ENCODE assay signal across 1 cellular context in the genomic region with DNA sequence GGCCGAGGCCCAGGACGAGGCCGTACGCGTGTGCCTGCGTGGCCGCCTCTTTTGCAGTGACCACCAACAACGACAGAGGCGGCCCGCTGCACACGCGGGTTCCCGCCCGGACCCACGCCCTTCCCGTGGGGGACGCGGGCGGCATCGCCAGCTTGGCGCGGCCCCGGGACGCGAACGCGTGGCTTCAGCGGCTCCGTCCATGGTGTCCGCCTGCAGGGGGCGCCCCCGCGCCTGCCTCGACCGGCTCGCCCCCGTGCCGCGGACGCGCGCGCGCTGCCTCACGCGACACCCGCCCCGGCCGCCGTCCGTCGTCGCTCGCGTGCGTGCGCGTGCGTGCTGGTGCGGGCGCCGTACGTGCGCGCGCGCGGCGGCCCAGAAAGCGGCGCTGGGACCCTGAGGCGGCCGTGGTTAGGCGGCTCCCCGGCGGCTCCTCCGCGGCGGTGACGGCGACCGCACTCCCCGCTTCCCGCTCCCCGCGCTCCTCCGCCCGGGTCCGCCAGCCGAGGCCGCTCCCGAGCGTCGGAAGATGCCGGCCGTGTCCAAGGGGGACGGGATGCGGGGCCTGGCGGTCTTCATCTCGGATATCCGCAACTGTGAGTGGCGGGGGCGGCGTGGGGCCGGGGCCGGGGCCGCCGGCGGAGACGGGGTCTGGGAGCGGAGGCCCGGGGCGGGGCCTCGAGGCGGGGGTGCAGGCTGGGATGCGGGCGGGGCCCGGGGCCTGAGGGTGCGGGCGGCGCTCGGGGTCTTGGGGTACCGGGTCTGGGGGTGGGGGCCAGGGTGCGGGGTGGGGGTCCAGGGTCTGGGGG.
TF ChIP-seq lines count a peak whose summit lies in the region.

Gene AP2A2, plus strand, starts transcription at position 375 of the 806 bp plus-strand sequence. Its CDS starts 152 bp downstream, at position 527.

TF ChIP-seq in K562, 482 proteins besides CTCF, POLR2A, EP300 and RAD21 (continued from another document and continues in another):
- TF ChIP-seq, protein P1, sequence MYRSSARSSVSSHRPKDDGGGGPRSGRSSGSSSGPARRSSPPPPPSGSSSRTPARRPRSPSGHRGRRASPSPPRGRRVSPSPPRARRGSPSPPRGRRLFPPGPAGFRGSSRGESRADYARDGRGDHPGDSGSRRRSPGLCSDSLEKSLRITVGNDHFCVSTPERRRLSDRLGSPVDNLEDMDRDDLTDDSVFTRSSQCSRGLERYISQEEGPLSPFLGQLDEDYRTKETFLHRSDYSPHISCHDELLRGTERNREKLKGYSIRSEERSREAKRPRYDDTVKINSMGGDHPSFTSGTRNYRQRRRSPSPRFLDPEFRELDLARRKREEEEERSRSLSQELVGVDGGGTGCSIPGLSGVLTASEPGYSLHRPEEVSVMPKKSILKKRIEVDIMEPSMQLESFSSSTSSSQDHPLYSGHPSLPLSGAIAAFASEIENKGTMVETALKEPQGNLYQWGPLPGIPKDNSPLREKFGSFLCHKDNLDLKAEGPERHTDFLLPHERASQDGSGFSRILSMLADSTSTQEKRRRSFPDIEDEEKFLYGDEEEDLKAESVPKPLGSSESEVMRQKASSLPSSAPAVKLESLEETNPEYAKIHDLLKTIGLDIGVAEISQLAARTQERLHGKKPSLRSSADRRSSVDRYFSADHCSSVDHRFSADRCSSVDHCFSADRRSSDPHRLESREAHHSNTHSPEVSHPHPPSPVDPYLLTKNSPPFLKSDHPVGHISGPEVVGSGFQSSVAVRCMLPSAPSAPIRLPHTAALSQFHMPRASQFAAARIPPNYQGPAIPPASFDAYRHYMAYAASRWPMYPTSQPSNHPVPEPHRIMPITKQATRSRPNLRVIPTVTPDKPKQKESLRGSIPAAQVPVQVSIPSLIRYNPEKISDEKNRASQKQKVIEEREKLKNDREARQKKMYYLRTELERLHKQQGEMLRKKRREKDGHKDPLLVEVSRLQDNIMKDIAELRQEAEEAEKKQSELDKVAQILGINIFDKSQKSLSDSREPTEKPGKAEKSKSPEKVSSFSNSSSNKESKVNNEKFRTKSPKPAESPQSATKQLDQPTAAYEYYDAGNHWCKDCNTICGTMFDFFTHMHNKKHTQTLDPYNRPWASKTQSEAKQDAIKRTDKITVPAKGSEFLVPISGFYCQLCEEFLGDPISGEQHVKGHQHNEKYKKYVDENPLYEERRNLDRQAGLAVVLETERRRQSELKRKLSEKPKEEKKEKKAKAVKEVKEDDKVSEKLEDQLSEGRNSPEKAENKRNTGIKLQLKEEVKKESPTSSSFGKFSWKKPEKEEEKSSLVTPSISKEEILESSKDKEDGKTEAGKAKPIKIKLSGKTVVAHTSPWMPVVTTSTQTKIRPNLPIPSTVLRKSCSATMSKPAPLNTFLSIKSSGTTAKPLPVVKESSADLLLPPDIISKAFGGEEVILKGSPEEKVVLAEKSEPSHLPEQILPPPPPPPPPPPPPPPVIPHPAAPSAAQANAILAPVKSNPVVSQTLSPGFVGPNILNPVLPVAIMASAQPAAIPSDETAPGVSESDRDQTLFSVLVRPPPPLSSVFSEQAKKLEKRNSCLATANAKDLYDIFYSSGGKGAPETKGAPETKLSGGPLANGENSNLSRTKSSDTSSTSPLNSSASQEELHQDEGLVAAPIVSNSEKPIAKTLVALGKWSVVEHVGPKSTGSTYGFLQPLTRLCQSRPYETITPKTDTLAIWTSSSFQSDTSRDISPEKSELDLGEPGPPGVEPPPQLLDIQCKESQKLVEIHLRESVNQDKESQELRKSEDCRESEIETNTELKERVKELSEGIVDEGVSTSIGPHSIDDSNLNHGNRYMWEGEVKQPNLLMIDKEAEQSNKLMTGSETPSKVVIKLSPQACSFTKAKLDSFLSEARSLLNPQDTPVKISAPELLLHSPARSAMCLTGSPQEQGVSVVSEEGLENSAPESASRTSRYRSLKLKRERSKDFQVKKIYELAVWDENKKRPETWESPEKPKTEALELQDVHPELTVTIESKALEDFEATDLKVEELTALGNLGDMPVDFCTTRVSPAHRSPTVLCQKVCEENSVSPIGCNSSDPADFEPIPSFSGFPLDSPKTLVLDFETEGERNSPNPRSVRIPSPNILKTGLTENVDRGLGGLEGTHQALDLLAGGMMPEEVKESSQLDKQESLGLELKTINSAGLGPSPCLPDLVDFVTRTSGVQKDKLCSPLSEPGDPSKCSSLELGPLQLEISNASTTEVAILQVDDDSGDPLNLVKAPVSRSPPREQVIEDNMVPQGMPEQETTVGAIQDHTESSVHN (IDR thresholded peaks at IDR 0.05; ENCODE audit: borderline replicate concordance in 1 of 2, low read depth in 1 of 2) = no peak
- TF ChIP-seq GABPB1 (CRISPR knock-in tag; IDR thresholded peaks at IDR 0.05) (peak; percentile 61), ZNF639 (CRISPR knock-in tag; conservative IDR thresholded peaks at IDR 0.05 in 1 of 2, IDR thresholded peaks at IDR 0.05 in 1 of 2) (peak in 1 of 2 experiments; percentile 98; a peak in 2 of 4 replicates), HMBOX1 (IDR thresholded peaks at IDR 0.05) (no peak), NEUROD1 (IDR thresholded peaks at IDR 0.05; ENCODE audit: borderline replicate concordance, low read depth, low read length, partially characterized antibody) (peak; percentile 10), NELFE (IDR thresholded peaks at IDR 0.05; ENCODE audit: insufficient read depth, insufficient read length) (no peak), CHD7 (IDR thresholded peaks at IDR 0.05; ENCODE audit: low read depth, low read length) (no peak), ZNF766 (CRISPR knock-in tag; conservative IDR thresholded peaks at IDR 0.05) (peak; percentile 98), ZNF274 (IDR thresholded peaks at IDR 0.05; ENCODE audit: borderline replicate concordance, low read depth, low read length) (no peak), MECOM (CRISPR knock-in tag; IDR thresholded peaks at IDR 0.05) (peak; percentile 66; the same call in 1 of the 2 replicates), TCF7L2 (IDR thresholded peaks at IDR 0.05; ENCODE audit: low read depth, low read length) (no peak), NRF1 (conservative IDR thresholded peaks at IDR 0.05 in 1 of 2, IDR thresholded peaks at IDR 0.05 in 1 of 2) (peak in 1 of 2 experiments; percentile 81; a peak in 2 of 4 replicates), ZBTB12 (CRISPR knock-in tag; IDR thresholded peaks at IDR 0.05) (no peak), ATF1 (CRISPR knock-in tag; IDR thresholded peaks at IDR 0.05) (no peak), ATF1 (tag; IDR thresholded peaks at IDR 0.05) (0 out of 2 replicates have a peak, but pooled peaks have one; percentile 30), SIN3B (IDR thresholded peaks at IDR 0.05; ENCODE audit: low read depth) (peak; percentile 56), SRF (CRISPR knock-in tag; IDR thresholded peaks at IDR 0.05) (no peak), BRCA1 (IDR thresholded peaks at IDR 0.05) (no peak), BRCA1 (CRISPR knock-in tag; IDR thresholded peaks at IDR 0.05) (no peak), ZNF239 (CRISPR knock-in tag; IDR thresholded peaks at IDR 0.05) (no peak)
- TF ChIP-seq, protein P2, sequence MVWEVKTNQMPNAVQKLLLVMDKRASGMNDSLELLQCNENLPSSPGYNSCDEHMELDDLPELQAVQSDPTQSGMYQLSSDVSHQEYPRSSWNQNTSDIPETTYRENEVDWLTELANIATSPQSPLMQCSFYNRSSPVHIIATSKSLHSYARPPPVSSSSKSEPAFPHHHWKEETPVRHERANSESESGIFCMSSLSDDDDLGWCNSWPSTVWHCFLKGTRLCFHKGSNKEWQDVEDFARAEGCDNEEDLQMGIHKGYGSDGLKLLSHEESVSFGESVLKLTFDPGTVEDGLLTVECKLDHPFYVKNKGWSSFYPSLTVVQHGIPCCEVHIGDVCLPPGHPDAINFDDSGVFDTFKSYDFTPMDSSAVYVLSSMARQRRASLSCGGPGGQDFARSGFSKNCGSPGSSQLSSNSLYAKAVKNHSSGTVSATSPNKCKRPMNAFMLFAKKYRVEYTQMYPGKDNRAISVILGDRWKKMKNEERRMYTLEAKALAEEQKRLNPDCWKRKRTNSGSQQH (CRISPR knock-in tag; IDR thresholded peaks at IDR 0.05) = no peak
